Comparison of ENCODE assay signal across 1 cellular context in the genomic region with DNA sequence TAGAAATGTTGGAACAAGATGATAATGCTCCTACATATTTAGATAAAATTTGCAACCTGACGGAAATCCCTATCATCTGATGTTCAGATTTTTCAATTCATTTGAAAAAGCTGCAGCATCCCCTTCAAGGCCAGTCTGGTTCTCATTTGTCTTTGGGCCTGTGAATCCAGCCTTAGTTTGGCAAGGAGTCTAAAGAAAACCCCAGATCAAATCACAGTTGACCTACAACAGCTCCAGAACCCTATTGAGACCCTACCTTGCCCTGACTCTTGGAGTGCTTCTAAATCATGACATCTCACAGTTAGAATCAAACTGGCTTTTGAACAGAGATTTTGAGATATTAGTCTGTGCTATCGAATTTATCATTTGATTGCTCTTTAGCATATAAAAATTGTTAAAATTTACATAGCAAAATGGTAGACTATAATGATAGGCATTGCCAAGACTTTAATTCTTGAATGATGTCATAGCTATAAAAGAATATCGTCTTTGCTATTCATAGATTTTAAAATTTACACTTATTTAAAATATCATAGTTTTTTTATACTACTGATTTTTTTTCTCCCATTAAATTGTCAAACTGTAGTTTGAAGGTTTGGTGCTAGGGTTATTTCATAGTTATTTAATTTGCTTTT.
TF ChIP-seq lines count a peak whose summit lies in the region.

No MANE protein-coding gene starts in this region.

TF ChIP-seq in HepG2, 621 proteins besides CTCF, POLR2A, EP300 and RAD21 (continued from another document):
- TF ChIP-seq, protein P1, sequence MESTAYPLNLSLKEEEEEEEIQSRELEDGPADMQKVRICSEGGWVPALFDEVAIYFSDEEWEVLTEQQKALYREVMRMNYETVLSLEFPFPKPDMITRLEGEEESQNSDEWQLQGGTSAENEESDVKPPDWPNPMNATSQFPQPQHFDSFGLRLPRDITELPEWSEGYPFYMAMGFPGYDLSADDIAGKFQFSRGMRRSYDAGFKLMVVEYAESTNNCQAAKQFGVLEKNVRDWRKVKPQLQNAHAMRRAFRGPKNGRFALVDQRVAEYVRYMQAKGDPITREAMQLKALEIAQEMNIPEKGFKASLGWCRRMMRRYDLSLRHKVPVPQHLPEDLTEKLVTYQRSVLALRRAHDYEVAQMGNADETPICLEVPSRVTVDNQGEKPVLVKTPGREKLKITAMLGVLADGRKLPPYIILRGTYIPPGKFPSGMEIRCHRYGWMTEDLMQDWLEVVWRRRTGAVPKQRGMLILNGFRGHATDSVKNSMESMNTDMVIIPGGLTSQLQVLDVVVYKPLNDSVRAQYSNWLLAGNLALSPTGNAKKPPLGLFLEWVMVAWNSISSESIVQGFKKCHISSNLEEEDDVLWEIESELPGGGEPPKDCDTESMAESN (CRISPR knock-in tag; conservative IDR thresholded peaks at IDR 0.05) = no peak
- TF ChIP-seq YEATS4 (CRISPR knock-in tag; IDR thresholded peaks at IDR 0.05; ENCODE audit: borderline replicate concordance) (no peak), SMAD3 (CRISPR knock-in tag; IDR thresholded peaks at IDR 0.05) (no peak), SIN3A (IDR thresholded peaks at IDR 0.05; ENCODE audit: borderline replicate concordance, low read depth, low read length) (peak; percentile 4; the same call in 1 of the 2 replicates)
